8 cellular contexts compared by ENCODE assay signal in the genomic region with DNA sequence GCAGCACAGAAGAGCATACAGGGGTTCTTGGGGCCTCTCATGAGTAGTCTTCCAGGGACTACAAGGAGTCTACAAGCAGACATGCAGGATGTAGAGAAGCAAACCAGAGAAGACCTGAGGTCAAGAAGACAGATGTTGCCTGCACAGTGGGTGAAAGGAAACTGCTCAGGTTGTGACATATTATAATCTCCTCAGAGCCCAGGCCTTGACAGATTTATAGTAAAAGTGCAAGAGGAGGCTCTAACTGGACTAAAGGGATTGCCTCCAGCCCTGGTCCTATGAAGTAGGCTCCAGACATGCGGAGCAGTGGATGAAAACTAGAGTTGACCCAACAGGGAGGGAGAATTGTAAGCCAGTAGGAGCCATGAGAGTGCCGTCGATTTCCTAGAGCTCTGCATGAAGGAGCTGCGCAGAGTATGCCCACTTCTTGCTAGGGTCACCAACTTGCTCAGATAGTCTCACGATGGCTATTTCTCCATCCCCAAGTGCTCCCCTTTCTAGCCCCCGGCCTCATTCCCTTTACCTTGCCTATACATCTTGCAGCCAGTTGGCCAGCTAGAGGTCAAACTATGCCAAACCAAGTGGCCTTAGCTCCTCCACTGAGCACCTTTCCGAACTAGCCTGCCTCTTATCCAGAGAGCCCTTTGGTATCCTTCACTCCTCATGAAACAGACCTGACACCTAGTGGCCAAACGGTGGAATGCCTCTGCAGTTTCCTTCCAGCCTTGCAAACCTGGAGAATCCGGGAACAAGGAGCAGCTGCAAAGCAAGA. TPM values are rescaled to one million over a fixed set of nuclear protein-coding genes. Genes with fewer than 3 reads are reported as not detected.
DNase-seq lines count a peak whose midpoint lies in the region; ATAC-seq, FAIRE-seq and TF ChIP-seq lines count a peak whose summit lies in the region.

No MANE protein-coding gene starts in this region.

- no peaks in the 10 kb centered on the region for H3K79me2 ChIP-seq in DND-41 (ENCODE audit: insufficient read depth, low read length)

- no peaks in the 10 kb centered on the region for H4K20me1 ChIP-seq in DND-41 (ENCODE audit: insufficient read depth, low read length)

- no peak overlapping the region for H3K4me3 ChIP-seq in DND-41 (ENCODE audit: low read depth in 1 of 2, low read length in 2 of 2)

- DNase-seq in DND-41, result peak; percentile 60
- DNase-seq in RCC 7860 (ENCODE audit: low spot score), result peak; percentile 83
- peak; percentile 16 for DNase-seq in activated T-helper 1 cell treated with anti-CD3 and anti-CD28 coated beads, Interleukin-12 subunit alpha, Interleukin-12 subunit beta, Interleukin-2, Interleukin-4 antibody, amounts not matched to agents 30 ng/mL and 10 ng/mL and 1 ng/mL, durations not matched to agents 14 hours and 24 hours and 36 hours (ENCODE audit: low spot score)
- DNase-seq in fibroblast of the conjunctiva (ENCODE audit: low read depth), result peak; percentile 82
- peak; percentile 76 for DNase-seq in neural crest cell (ENCODE audit: low read depth, low spot score)
- DNase-seq in superior temporal gyrus (ENCODE audit: extremely low spot score), result peak; percentile 98

- peaks cover 15% of the 10 kb centered on the region for H3K4me1 Mint-ChIP-seq in activated T-helper 1 cell treated with anti-CD3 and anti-CD28 coated beads, Interleukin-12 subunit alpha, Interleukin-12 subunit beta, Interleukin-2, Interleukin-4 antibody, amounts not matched to agents 30 ng/mL and 10 ng/mL and 1 ng/mL, durations not matched to agents 14 hours and 24 hours and 36 hours (ENCODE audit: low read depth)
- peaks cover 4% of the 10 kb centered on the region for H3K4me1 Mint-ChIP-seq in neural crest cell

- no peaks in the 10 kb centered on the region for H3K36me3 ChIP-seq in DND-41 (ENCODE audit: insufficient read depth, low read length)

- no peak overlapping the region for H3K27ac Mint-ChIP-seq in activated T-helper 1 cell treated with anti-CD3 and anti-CD28 coated beads, Interleukin-12 subunit alpha, Interleukin-12 subunit beta, Interleukin-2, Interleukin-4 antibody, amounts not matched to agents 30 ng/mL and 10 ng/mL and 1 ng/mL, durations not matched to agents 14 hours and 24 hours and 36 hours
- no peak overlapping the region for H3K27ac Mint-ChIP-seq in neural crest cell (ENCODE audit: unreplicated experiment)

- FAIRE-seq in RCC 7860 (lab: Jason Lieb, UNC), result peak; percentile 46

- H3K9ac ChIP-seq in DND-41 (ENCODE audit: low read depth, low read length), result no peak overlapping the region

- H3K4me1 ChIP-seq in DND-41 (ENCODE audit: insufficient read depth, low read length), result peaks cover 10% of the 10 kb centered on the region

- TF ChIP-seq CTCF in DND-41 (IDR thresholded peaks at IDR 0.05; ENCODE audit: borderline replicate concordance, extremely low read depth, low read length, poor library complexity, severe bottlenecking) (peak; percentile 99), LNCAP (IDR thresholded peaks at IDR 0.05) (peak; percentile 98), neural crest cell (conservative IDR thresholded peaks at IDR 0.05) (peak; percentile 95)

- no peaks in the 10 kb centered on the region for H3K9me3 ChIP-seq in DND-41 (ENCODE audit: insufficient read depth, low read length, severe bottlenecking)

- H3K27ac ChIP-seq in DND-41 (ENCODE audit: low read length), result no peak overlapping the region

- no peak overlapping the region for H3K4me3 Mint-ChIP-seq in activated T-helper 1 cell treated with anti-CD3 and anti-CD28 coated beads, Interleukin-12 subunit alpha, Interleukin-12 subunit beta, Interleukin-2, Interleukin-4 antibody, amounts not matched to agents 30 ng/mL and 10 ng/mL and 1 ng/mL, durations not matched to agents 14 hours and 24 hours and 36 hours
- no peak overlapping the region for H3K4me3 Mint-ChIP-seq in neural crest cell

- intact Hi-C loops in activated T-helper 1 cell treated with anti-CD3 and anti-CD28 coated beads, Interleukin-12 subunit alpha, Interleukin-12 subunit beta, Interleukin-2, Interleukin-4 antibody, amounts not matched to agents 30 ng/mL and 10 ng/mL and 1 ng/mL, durations not matched to agents 14 hours and 24 hours and 36 hours (cut with micrococcal nuclease), result loop anchor here (1.0 kb wide), 3 partner anchors 83 to 233 kb away; no protein-coding TSS in a partner anchor

- peaks cover 4% of the 10 kb centered on the region for H3K27me3 Mint-ChIP-seq in activated T-helper 1 cell treated with anti-CD3 and anti-CD28 coated beads, Interleukin-12 subunit alpha, Interleukin-12 subunit beta, Interleukin-2, Interleukin-4 antibody, amounts not matched to agents 30 ng/mL and 10 ng/mL and 1 ng/mL, durations not matched to agents 14 hours and 24 hours and 36 hours (ENCODE audit: insufficient read depth)
- H3K27me3 Mint-ChIP-seq in neural crest cell (ENCODE audit: low read depth), result no peaks in the 10 kb centered on the region

- peaks cover 7% of the 10 kb centered on the region for H3K27me3 ChIP-seq in DND-41 (ENCODE audit: insufficient read depth, low read length, poor library complexity)

- H2AFZ ChIP-seq in DND-41 (ENCODE audit: low read depth, low read length), result no peak overlapping the region

- no peaks in the 10 kb centered on the region for H3K9me3 Mint-ChIP-seq in activated T-helper 1 cell treated with anti-CD3 and anti-CD28 coated beads, Interleukin-12 subunit alpha, Interleukin-12 subunit beta, Interleukin-2, Interleukin-4 antibody, amounts not matched to agents 30 ng/mL and 10 ng/mL and 1 ng/mL, durations not matched to agents 14 hours and 24 hours and 36 hours
- H3K9me3 Mint-ChIP-seq in neural crest cell, result no peaks in the 10 kb centered on the region

- no peaks in the 10 kb centered on the region for H3K36me3 Mint-ChIP-seq in activated T-helper 1 cell treated with anti-CD3 and anti-CD28 coated beads, Interleukin-12 subunit alpha, Interleukin-12 subunit beta, Interleukin-2, Interleukin-4 antibody, amounts not matched to agents 30 ng/mL and 10 ng/mL and 1 ng/mL, durations not matched to agents 14 hours and 24 hours and 36 hours (ENCODE audit: low read depth)
- peaks cover 33% of the 10 kb centered on the region for H3K36me3 Mint-ChIP-seq in neural crest cell (ENCODE audit: low read depth)

- ATAC-seq in DND-41 (ENCODE audit: insufficient read depth, low read depth), result peak; percentile 85
- no peak for ATAC-seq in HG03432 (IDR thresholded peaks at IDR 0.05; ENCODE audit: unreplicated experiment)

- H3K4me2 ChIP-seq in DND-41 (ENCODE audit: insufficient read depth, low read length), result no peak overlapping the region

RNA-seq across cellular contexts. Expression of a gene that starts 36.2 kb away (rescaled TPM):
- total RNA-seq in activated T-helper 1 cell treated with anti-CD3 and anti-CD28 coated beads, Interleukin-12 subunit alpha, Interleukin-12 subunit beta, Interleukin-2, Interleukin-4 antibody, amounts not matched to agents 30 ng/mL and 10 ng/mL and 1 ng/mL, durations not matched to agents 14 hours and 24 hours and 36 hours, result 58.5 and 61.6 TPM in 2 replicates
- 124 and 137 TPM in 2 replicates for total RNA-seq in neural crest cell

Comparison
In these comparisons a context has a peak if more than half of its experiments do, and no peak if none do; other contexts are left out.
1. DNase-seq: peak in every context shown above with its lines; median percentile 98 in superior temporal gyrus; 83 in RCC 7860; 82 in fibroblast of the conjunctiva; 76 in neural crest cell; 60 in DND-41; 16 in activated T-helper 1 cell treated with anti-CD3 and anti-CD28 coated beads, Interleukin-12 subunit alpha, Interleukin-12 subunit beta, Interleukin-2, Interleukin-4 antibody, amounts not matched to agents 30 ng/mL and 10 ng/mL and 1 ng/mL, durations not matched to agents 14 hours and 24 hours and 36 hours.